Comparison of ENCODE assay signal across 9 cellular contexts in the genomic region with DNA sequence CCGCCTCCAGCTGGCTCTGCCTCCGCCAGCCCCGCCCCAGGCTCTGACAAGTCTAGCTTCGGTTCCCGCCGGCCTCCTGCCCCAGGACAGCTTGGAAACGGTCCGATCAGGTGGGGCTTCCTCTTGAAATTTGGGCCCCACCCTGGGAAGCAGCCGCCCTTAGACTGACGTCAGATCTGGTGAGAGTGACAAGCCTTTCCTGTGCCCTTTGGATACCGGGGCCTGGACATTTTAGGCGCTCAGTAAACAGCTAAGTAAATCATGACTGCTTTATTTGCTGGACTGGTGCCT. TPM values are rescaled to one million over a fixed set of nuclear protein-coding genes. Genes with fewer than 3 reads are reported as not detected.
DNase-seq lines count a peak whose midpoint lies in the region; ATAC-seq and TF ChIP-seq lines count a peak whose summit lies in the region.
"Had no signal": no experiment of that assay in that cellular context is flagged by ENCODE, and none has a peak within 500 bp of the region (broad histone marks: within the 10 kb centered on the region; RNA-seq: fewer than 3 reads in every experiment).

No MANE protein-coding gene starts in this region.

- H3K9ac ChIP-seq in adipocyte (ENCODE audit: low read length) = peak overlapping the region; percentile 91

- peak overlapping the region; percentile 97 for H3K4me3 Mint-ChIP-seq in activated CD4-positive, alpha-beta T cell treated with anti-CD3 and anti-CD28 coated beads for 36 hours

- peak overlapping the region; percentile 93 for H3K27ac ChIP-seq in layer of hippocampus (ENCODE audit: low read depth, low read length)
- peak overlapping the region; percentile 12 to 85 for H3K27ac ChIP-seq in testis

- POLR2A ChIA-PET in activated CD4-positive, alpha-beta T cell treated with anti-CD3 and anti-CD28 coated beads for 36 hours (lab: Charles Lee) = interaction anchor here (0.5 to 1.6 kb wide), 11 partner anchors 20 to 939 kb away, joined by 3 to 10 read pairs (median 3); a partner anchor contains a TSS

- H3K27ac Mint-ChIP-seq in activated CD4-positive, alpha-beta T cell treated with anti-CD3 and anti-CD28 coated beads for 36 hours = peak overlapping the region; percentile 90

- TF ChIP-seq POLR2A in testis (IDR thresholded peaks at IDR 0.05) = no peak

- DNase-seq in activated CD4-positive, alpha-beta T cell treated with anti-CD3 and anti-CD28 coated beads for 36 hours = no peak
- DNase-seq in activated CD4-positive, alpha-beta T cell treated with anti-CD3 and anti-CD28 coated beads for 4 hours = no peak
- no peak for DNase-seq in adipocyte (ENCODE audit: low read depth)
- no peak for DNase-seq in testis
- DNase-seq in stimulated activated CD4-positive, alpha-beta T cell treated with anti-CD3 and anti-CD28 coated beads, Interleukin-1b, Interleukin-23, amount 100 ng/mL, for 48 hours = no peak
- DNase-seq in NCI-H187 treated with DMSO at 0.1 percent for 48 hours (lab: John Stamatoyannopoulos, UW) = no peak

- no peaks in the 10 kb centered on the region for H3K9me3 ChIP-seq in adipocyte (ENCODE audit: control insufficient read depth, low read length)
- no peaks in the 10 kb centered on the region for H3K9me3 ChIP-seq in testis

- H3K9me3 Mint-ChIP-seq in activated CD4-positive, alpha-beta T cell treated with anti-CD3 and anti-CD28 coated beads for 36 hours (ENCODE audit: low read depth) = no peaks in the 10 kb centered on the region

- peak overlapping the region; percentile 80 for H3K4me3 ChIP-seq in adipocyte (ENCODE audit: low read length)
- H3K4me3 ChIP-seq in testis = peak overlapping the region; percentile 63 to 81

- CTCF ChIA-PET in activated CD4-positive, alpha-beta T cell treated with anti-CD3 and anti-CD28 coated beads for 36 hours (lab: Charles Lee) = interaction anchor here (0.5 to 1.9 kb wide), 15 partner anchors 20 to 342 kb away, joined by 3 to 16 read pairs (median 4); a partner anchor contains a TSS

- no peak for ATAC-seq in activated CD4-positive, alpha-beta T cell treated with anti-CD3 and anti-CD28 coated beads for 36 hours
- no peak for ATAC-seq in GM18511 (IDR thresholded peaks at IDR 0.05; ENCODE audit: unreplicated experiment)

- peaks cover 22% of the 10 kb centered on the region for H3K4me1 ChIP-seq in adipocyte (ENCODE audit: control insufficient read depth, insufficient read depth, low read length)
- peaks cover 25% of the 10 kb centered on the region for H3K4me1 ChIP-seq in testis

- H3K4me1 Mint-ChIP-seq in activated CD4-positive, alpha-beta T cell treated with anti-CD3 and anti-CD28 coated beads for 36 hours = peaks cover 15% of the 10 kb centered on the region

- TF ChIP-seq CTCF in testis (IDR thresholded peaks at IDR 0.05) = no peak

- H3K36me3 ChIP-seq in adipocyte (ENCODE audit: control insufficient read depth, insufficient read depth, low read length, severe bottlenecking) (no peaks in the 10 kb centered on the region), testis (ENCODE audit: low read depth, missing control alignments) (no peaks in the 10 kb centered on the region)

- 0 to 2% methylated on average over 10 to 12 of the region's 12 CpGs for WGBS in testis, 2 donors

- intact Hi-C loops in activated CD4-positive, alpha-beta T cell treated with anti-CD3 and anti-CD28 coated beads for 36 hours (cut with DNase I, micrococcal nuclease) = loop anchor here (1.0 to 10.0 kb wide), 19 partner anchors 22 to 1757 kb away; a partner anchor contains a TSS
- intact Hi-C loops in testis (cut with DNase I; ENCODE audit: low total_unique reads) = no loop called here

- H3K36me3 Mint-ChIP-seq in activated CD4-positive, alpha-beta T cell treated with anti-CD3 and anti-CD28 coated beads for 36 hours (ENCODE audit: low read depth) = no peaks in the 10 kb centered on the region

- H3K27me3 ChIP-seq in adipocyte (replicated peaks; ENCODE audit: control insufficient read depth, insufficient read depth, low read length) = no peaks in the 10 kb centered on the region
- H3K27me3 ChIP-seq in layer of hippocampus (ENCODE audit: control insufficient read depth, insufficient read depth, low read length) = no peaks in the 10 kb centered on the region
- H3K27me3 ChIP-seq in testis = no peaks in the 10 kb centered on the region

- H3K27me3 Mint-ChIP-seq in activated CD4-positive, alpha-beta T cell treated with anti-CD3 and anti-CD28 coated beads for 36 hours = no peaks in the 10 kb centered on the region

RNA-seq across cellular contexts. Expression of a gene that starts 0.4 kb away (rescaled TPM):
- total RNA-seq in activated CD4-positive, alpha-beta T cell treated with anti-CD3 and anti-CD28 coated beads for 36 hours = 1 to 10 TPM; 4.5 to 5.4 TPM
- 10 to 100 TPM; 13.8 to 25.2 TPM for total RNA-seq in testis
- 27.9 TPM for polyA plus RNA-seq in testis (ENCODE audit: insufficient read depth, low read depth, low replicate concordance)

RNA-seq across cellular contexts. Expression of a gene that starts 0.4 kb away (rescaled TPM):
- 10 to 100 TPM; 17.6 to 18.7 TPM for total RNA-seq in activated CD4-positive, alpha-beta T cell treated with anti-CD3 and anti-CD28 coated beads for 36 hours
- 10 to 100 TPM; 37.9 to 79.4 TPM for total RNA-seq in testis
- polyA plus RNA-seq in testis (ENCODE audit: insufficient read depth, low read depth, low replicate concordance) = 72.4 TPM

RNA-seq across cellular contexts. Expression of a gene that starts 3.8 kb away (rescaled TPM):
- total RNA-seq in activated CD4-positive, alpha-beta T cell treated with anti-CD3 and anti-CD28 coated beads for 36 hours = under 1 TPM in 1 of 2 experiments, not detected in 1; 0.37 TPM
- total RNA-seq in testis = 1 to 10 TPM; 2.7 to 3.2 TPM
- 3.7 TPM for polyA plus RNA-seq in testis (ENCODE audit: insufficient read depth, low read depth, low replicate concordance)

RNA-seq across cellular contexts. Expression of a gene that starts 7.4 kb away (rescaled TPM):
- 100 to 1,000 TPM; 100 to 125 TPM for total RNA-seq in activated CD4-positive, alpha-beta T cell treated with anti-CD3 and anti-CD28 coated beads for 36 hours
- 10 to 100 TPM; 55.3 to 60.9 TPM for total RNA-seq in testis
- 42.3 TPM for polyA plus RNA-seq in testis (ENCODE audit: insufficient read depth, low read depth, low replicate concordance)

RNA-seq across cellular contexts. Expression of a gene that starts 20.7 kb away (rescaled TPM):
- not detected for total RNA-seq in activated CD4-positive, alpha-beta T cell treated with anti-CD3 and anti-CD28 coated beads for 36 hours
- 1 to 10 TPM; 1.5 to 3.2 TPM for total RNA-seq in testis
- polyA plus RNA-seq in testis (ENCODE audit: insufficient read depth, low read depth, low replicate concordance) = 2.6 TPM
- total RNA-seq: dermis blood vessel endothelial cell had no signal
